ENCODE assay signal across 8 cellular contexts in genomic region chr6:116010400-116011095, GRCh38. TPM values are rescaled to one million over a fixed set of nuclear protein-coding genes. Genes with fewer than 3 reads are reported as not detected.
A peak's percentile ranks its signal among the peaks of the same experiment; 100 is the strongest.
DNase-seq lines count a peak whose midpoint lies in the region; ATAC-seq, FAIRE-seq and TF ChIP-seq lines count a peak whose summit lies in the region.

No MANE protein-coding gene starts in this region.

- peak; percentile 13 for DNase-seq in COLO829 (ENCODE audit: low spot score)
- peak; percentile 92 for DNase-seq in HT-29 (ENCODE audit: low spot score)
- DNase-seq in PC-3 = peak; percentile 80
- DNase-seq in activated T-helper 9 cell treated with anti-CD3 and anti-CD28 coated beads, Interleukin-2, amount 50 U/mL, for 16 hours (ENCODE audit: low read depth) = peak; percentile 8
- peak; percentile 14 for DNase-seq in germinal center (ENCODE audit: low spot score)
- DNase-seq in pancreas = peak; percentile 23 to 70 (median 54)
- DNase-seq in epidermal melanocyte (ENCODE audit: insufficient read length, low spot score) = no peak

- no peak overlapping the region for H3K9ac ChIP-seq in PC-3 (ENCODE audit: low read length)

- no peaks in the 10 kb centered on the region for H3K36me3 ChIP-seq in PC-3 (ENCODE audit: low read depth, low read length)
- H3K36me3 ChIP-seq in pancreas = no peaks in the 10 kb centered on the region

- H3F3A ChIP-seq in PC-3 (ENCODE audit: low read length, unreplicated experiment) = no peaks in the 10 kb centered on the region

- H3K4me1 ChIP-seq in PC-3 (ENCODE audit: insufficient read depth, low read length) (peaks cover 43% of the 10 kb centered on the region), pancreas (peaks cover 0 to 29% (median 26%) of the 10 kb centered on the region in 3 donors)

- no TSS peak for BruUV-seq in PC-3 (replicated peaks; lab: Mats Ljungman, UMichigan)

- no peaks in the 10 kb centered on the region for H4K20me1 ChIP-seq in PC-3 (ENCODE audit: low read length)

- FAIRE-seq in pancreas (lab: Jason Lieb, UNC) = peak; percentile 91

- H3K79me2 ChIP-seq in PC-3 (ENCODE audit: low read length) = no peaks in the 10 kb centered on the region

- no peak overlapping the region for H3K4me2 ChIP-seq in PC-3 (ENCODE audit: low read length)

- H3K4me3 ChIP-seq in PC-3 (ENCODE audit: low read length) (no peak overlapping the region), pancreas (no peak overlapping the region)

- no peak overlapping the region for H2AFZ ChIP-seq in PC-3 (ENCODE audit: low read length)

- H3K9me3 ChIP-seq in PC-3 (ENCODE audit: low read length) (no peaks in the 10 kb centered on the region), pancreas (no peaks in the 10 kb centered on the region)

- CTCF ChIA-PET in PC-3 (lab: Charles Lee) = interaction anchor here (0.7 to 1.2 kb wide), 4 partner anchors 50 to 91 kb away, joined by 3 to 20 read pairs (median 6); partner anchors contain the start of genes FRK and NT5DC1

- H3K27me3 ChIP-seq in PC-3 (ENCODE audit: low read length) (no peaks in the 10 kb centered on the region), pancreas (no peaks in the 10 kb centered on the region)

- H3K27ac ChIP-seq in PC-3 (ENCODE audit: low read length) = no peak overlapping the region
- no peak overlapping the region for H3K27ac ChIP-seq in pancreas

- 49 to 54% methylated on average over 5 of the region's 5 CpGs for WGBS in pancreas, 2 donors

- TF ChIP-seq CTCF in PC-3 (conservative IDR thresholded peaks at IDR 0.05; ENCODE audit: low read depth, low read length) = peak; percentile 79
- peak; percentile 58 to 71 (median 66) for TF ChIP-seq CTCF in pancreas (IDR thresholded peaks at IDR 0.05)

- intact Hi-C loops in PC-3 (cut with micrococcal nuclease) = loop anchor here (1.0 to 2.0 kb wide), 2 partner anchors 50 to 87 kb away; partner anchors contain the start of gene FRK
- intact Hi-C loops in pancreas (cut with DNase I) = loop anchor here in 2 of 3 donors (5.0 to 10.0 kb wide), 2 partner anchors 74 to 82 kb away; no protein-coding TSS in a partner anchor

- H3K9me2 ChIP-seq in PC-3 (replicated peaks; ENCODE audit: low read length) = no peaks in the 10 kb centered on the region

- ATAC-seq in GM19395 (IDR thresholded peaks at IDR 0.05; ENCODE audit: unreplicated experiment) = peak; percentile 48
- peak; percentile 48 for ATAC-seq in PC-3
- peak; percentile 84 to 88 (median 84) for ATAC-seq in pancreas

- POLR2A ChIA-PET in PC-3 (lab: Charles Lee; ENCODE audit: unreplicated experiment) = interaction anchor here (0.5 kb wide), 1 partner anchor 26 kb away, joined by 3 read pairs; no protein-coding TSS in a partner anchor

RNA-seq across cellular contexts. Expression of gene FRK, which starts 50.1 kb away (rescaled TPM):
- total RNA-seq in HT-29 (2014; rRNA removed; shearing (Covaris generic)) = 2.0 and 2.1 TPM in 2 replicates
- total RNA-seq in PC-3 (2014; rRNA removed) = 0.46 and 0.66 TPM in 2 replicates
- total RNA-seq in pancreas = 10 to 100 TPM in 1 of 6 donors, 1 to 10 TPM in 5; 3.9 to 11.6 (median 5.2) TPM
- 1 to 10 TPM in 1 of 2 donors, under 1 TPM in 1; 0.72 to 1.6 TPM for polyA plus RNA-seq in pancreas
